Comparison of ENCODE assay signal across 19 cellular contexts in the genomic region with DNA sequence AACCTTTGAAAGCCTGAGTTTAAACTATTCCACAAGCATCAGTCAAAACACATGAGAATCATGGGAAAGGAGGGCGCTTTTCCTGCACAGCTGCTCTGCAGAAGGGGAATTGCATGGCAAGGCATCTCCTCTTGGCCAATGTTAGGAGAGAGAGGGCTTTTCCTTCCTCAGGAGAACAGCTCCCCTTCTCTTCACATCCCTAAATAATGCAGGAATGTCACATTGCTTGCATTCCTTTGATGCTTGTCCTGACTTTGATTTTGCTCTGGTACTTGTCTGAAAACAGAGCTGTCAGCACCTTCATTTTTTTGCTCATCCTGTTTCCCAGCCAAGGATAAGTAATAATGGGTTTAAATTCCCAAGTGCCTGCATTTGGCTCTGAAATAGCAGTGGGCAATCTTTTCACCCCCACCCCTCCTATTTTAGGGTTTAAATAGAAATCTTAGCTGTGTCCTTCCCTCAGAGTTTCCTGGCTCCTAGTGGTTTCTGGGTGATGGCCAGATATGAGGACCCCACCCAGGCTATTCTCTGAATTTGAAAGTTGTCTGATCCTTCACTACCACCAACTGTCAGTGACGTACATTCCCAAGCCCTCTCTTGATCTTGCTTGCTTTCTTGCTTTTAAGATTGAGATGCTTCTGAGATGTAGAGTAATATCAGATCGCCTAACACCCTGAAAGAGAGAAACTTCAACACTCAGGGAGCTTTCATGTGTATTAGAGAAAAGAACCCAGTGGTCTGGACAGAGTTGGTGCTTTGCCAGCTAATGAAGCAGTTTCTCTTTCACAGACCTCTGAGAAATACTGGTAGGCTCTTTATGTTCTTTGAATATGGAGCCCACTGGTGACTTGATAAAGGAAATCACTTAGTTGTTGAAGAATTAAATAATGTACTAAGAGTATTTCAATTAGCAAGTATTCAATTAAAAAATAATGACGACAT.
A peak's percentile ranks its signal among the peaks of the same experiment; 100 is the strongest.
DNase-seq lines count a peak whose midpoint lies in the region; ATAC-seq and TF ChIP-seq lines count a peak whose summit lies in the region.
"Had no signal": no experiment of that assay in that cellular context is flagged by ENCODE, and none has a peak within 500 bp of the region (broad histone marks: within the 10 kb centered on the region; RNA-seq: fewer than 3 reads in every experiment).

No MANE protein-coding gene starts in this region.

- POLR2A ChIA-PET in IMR-90 (lab: Charles Lee; ENCODE audit: unreplicated experiment), result interaction anchor here (0.5 kb wide), 1 partner anchor 29 kb away, joined by 3 read pairs; no protein-coding TSS in a partner anchor

- H4K91ac ChIP-seq in IMR-90 (ENCODE audit: insufficient read depth, low read depth, low read length), result no peak overlapping the region

- no peak overlapping the region for H2AFZ ChIP-seq in IMR-90 (replicated peaks; ENCODE audit: low read length, poor library complexity)

- no peak for TF ChIP-seq EP300 in stomach (IDR thresholded peaks at IDR 0.05)

- H3K18ac ChIP-seq in IMR-90 (ENCODE audit: low read depth, low read length), result no peak overlapping the region

- intact Hi-C loops in IMR-90 (cut with micrococcal nuclease), result no loop called here
- intact Hi-C loops in stomach (cut with DNase I; ENCODE audit: low total_unique reads), result no loop called here
- intact Hi-C loops in natural killer cell (cut with micrococcal nuclease), result no loop called here

- no peak overlapping the region for H3K27ac Mint-ChIP-seq in natural killer cell
- H3K27ac Mint-ChIP-seq: activated CD8-positive, alpha-beta T cell treated with anti-CD3 and anti-CD28 coated beads for 36 hours; type B pancreatic cell had no signal

- H3K9me3 ChIP-seq in IMR-90 (ENCODE audit: control insufficient read depth, insufficient read depth, low read length) (no peaks in the 10 kb centered on the region), stomach (no peaks in the 10 kb centered on the region)
- H3K9me3 ChIP-seq: esophagus squamous epithelium, neutrophil had no signal

- TF ChIP-seq RAD21 in IMR-90 (IDR thresholded peaks at IDR 0.05; ENCODE audit: low read length), result no peak

- H3K56ac ChIP-seq in IMR-90 (ENCODE audit: extremely low read depth, insufficient read depth, low read length), result no peak overlapping the region

- H2BK120ac ChIP-seq in IMR-90 (ENCODE audit: low read depth, low read length), result no peak overlapping the region

- ATAC-seq in IMR-90 (ENCODE audit: low read depth) (peak; percentile 32; the same call in 1 of the 2 replicates), natural killer cell (no peak)
- ATAC-seq: activated CD8-positive, alpha-beta T cell treated with anti-CD3 and anti-CD28 coated beads for 36 hours; GM12878 had no signal

- CTCF ChIA-PET in IMR-90 (lab: Yijun Ruan, JAX), result interaction anchor here (1.2 kb wide), 1 partner anchor 28 kb away, joined by 3 read pairs; no protein-coding TSS in a partner anchor

- H2BK15ac ChIP-seq in IMR-90 (ENCODE audit: low read depth, low read length), result no peak overlapping the region

- no peak overlapping the region for H3K27ac ChIP-seq in IMR-90 (ENCODE audit: insufficient read depth, low read length)
- peak overlapping the region in 2 of 5 donors; percentile 34 to 39 for H3K27ac ChIP-seq in stomach
- H3K27ac ChIP-seq: neutrophil had no signal

- TF ChIP-seq CTCF in IMR-90 (conservative IDR thresholded peaks at IDR 0.05; ENCODE audit: low read depth, low read length) (no peak), stomach (IDR thresholded peaks at IDR 0.05) (no peak), natural killer cell (IDR thresholded peaks at IDR 0.05) (no peak)

- H3K4me2 ChIP-seq in IMR-90 (ENCODE audit: low read depth, low read length), result no peak overlapping the region

- no peaks in the 10 kb centered on the region for H3K36me3 Mint-ChIP-seq in natural killer cell
- H3K36me3 Mint-ChIP-seq: type B pancreatic cell had no signal

- BruUV-seq in IMR-90 (replicated peaks; lab: Mats Ljungman, UMichigan), result no TSS peak

- H3K4me3 ChIP-seq in IMR-90 (ENCODE audit: insufficient read depth, low read depth, low read length), result no peak overlapping the region
- H3K4me3 ChIP-seq in stomach, result no peak overlapping the region
- H3K4me3 ChIP-seq: esophagus squamous epithelium, GM12878 had no signal

- DNase-seq in AG08396 (ENCODE audit: low spot score) (peak; percentile 5), IMR-90 (no peak), epidermal melanocyte (ENCODE audit: insufficient read length, low spot score) (peak; percentile 34), medulla oblongata (ENCODE audit: extremely low spot score) (peak; percentile 21), stomach (no peak), natural killer cell (no peak), NCI-H446 treated with DMSO at 0.1 percent for 48 hours (lab: John Stamatoyannopoulos, UW) (no peak), NCI-H345 treated with DMSO at 0.1 percent for 48 hours (lab: John Stamatoyannopoulos, UW; ENCODE audit: unreplicated experiment) (no peak)
- DNase-seq: ACHN; activated CD8-positive, alpha-beta T cell treated with anti-CD3 and anti-CD28 coated beads for 36 hours; activated effector memory CD4-positive, alpha-beta T cell treated with anti-CD3 and anti-CD28 coated beads, Interleukin-2, amount 50 U/mL, for 16 hours; esophagus squamous epithelium; GOT3; stimulated activated CD4-positive, alpha-beta T cell treated with anti-CD3 and anti-CD28 coated beads, Interleukin-12 subunit alpha, Interleukin-12 subunit beta, amount 100 ng/mL, for 4 hours; T1000 had no signal

- no peak overlapping the region for H2BK5ac ChIP-seq in IMR-90 (ENCODE audit: low read depth, low read length, poor library complexity, severe bottlenecking)

- no peak overlapping the region for H3K9ac ChIP-seq in IMR-90 (ENCODE audit: low read depth, low read length)

- no peak overlapping the region for H2AK5ac ChIP-seq in IMR-90 (ENCODE audit: low read depth, low read length)

- no peaks in the 10 kb centered on the region for H3K4me1 ChIP-seq in IMR-90 (ENCODE audit: control insufficient read depth, insufficient read depth, low read length)
- peaks cover 0 to 18% (median 4%) of the 10 kb centered on the region in 4 donors for H3K4me1 ChIP-seq in stomach

- no peaks in the 10 kb centered on the region for H4K20me1 ChIP-seq in IMR-90 (ENCODE audit: insufficient read depth, low read length)

- in situ Hi-C loops in IMR-90 (cut with MboI; ENCODE audit: low sequenced_read_pairs), result no loop called here

- H3K14ac ChIP-seq in IMR-90 (replicated peaks; ENCODE audit: low read depth, low read length), result no peak overlapping the region

- H3K27me3 ChIP-seq in IMR-90 (ENCODE audit: control insufficient read depth, insufficient read depth, low read length) (no peaks in the 10 kb centered on the region; the same call in 1 of the 2 replicates), stomach (no peaks in the 10 kb centered on the region)
- H3K27me3 ChIP-seq: esophagus squamous epithelium, neutrophil had no signal

- H4K8ac ChIP-seq in IMR-90 (ENCODE audit: low read depth in 2 of 2, low read length in 2 of 2), result no peak overlapping the region

- H4K5ac ChIP-seq in IMR-90 (ENCODE audit: low read depth, low read length), result no peak overlapping the region

- no peaks in the 10 kb centered on the region for H3K36me3 ChIP-seq in IMR-90 (ENCODE audit: control insufficient read depth, insufficient read depth, low read length)
- no peaks in the 10 kb centered on the region for H3K36me3 ChIP-seq in stomach
- H3K36me3 ChIP-seq: esophagus squamous epithelium, neutrophil had no signal

- H2BK20ac ChIP-seq in IMR-90 (ENCODE audit: low read depth, low read length), result no peak overlapping the region

- no peaks in the 10 kb centered on the region for H3K4me1 Mint-ChIP-seq in natural killer cell
- H3K4me1 Mint-ChIP-seq: central memory CD8-positive, alpha-beta T cell had no signal

- H3K4me3 Mint-ChIP-seq in natural killer cell, result no peak overlapping the region
- H3K4me3 Mint-ChIP-seq: activated CD8-positive, alpha-beta T cell treated with anti-CD3 and anti-CD28 coated beads for 36 hours; central memory CD8-positive, alpha-beta T cell; type B pancreatic cell had no signal

- H3K9me1 ChIP-seq in IMR-90 (ENCODE audit: insufficient read depth, low read length), result no peaks in the 10 kb centered on the region

- H2AK9ac ChIP-seq in IMR-90 (replicated peaks; ENCODE audit: low read depth, low read length, poor library complexity), result no peak overlapping the region

- H3K4ac ChIP-seq in IMR-90 (ENCODE audit: low read depth, low read length), result no peak overlapping the region

- dilution Hi-C loops in IMR-90 (cut with HindIII; ENCODE audit: low sequenced_read_pairs, unreplicated experiment), result no loop called here

- H3K79me1 ChIP-seq in IMR-90 (ENCODE audit: low read depth in 1 of 2, low read length in 2 of 2), result no peaks in the 10 kb centered on the region

- no CpG with 5 or more reads among the region's 4 CpGs for WGBS in IMR-90 (ENCODE audit: extremely low coverage in 2 of 2, insufficient read length in 1 of 2), 2 experiments
- 54 to 63% (median 56%) methylated on average over 4 of the region's 4 CpGs for WGBS in stomach, 5 donors

- no peaks in the 10 kb centered on the region for H3K9me3 Mint-ChIP-seq in natural killer cell
- H3K9me3 Mint-ChIP-seq: activated CD8-positive, alpha-beta T cell treated with anti-CD3 and anti-CD28 coated beads for 36 hours; central memory CD8-positive, alpha-beta T cell; type B pancreatic cell had no signal

- peaks cover 6 to 42% of the 10 kb centered on the region in 2 donors for H3K27me3 Mint-ChIP-seq in natural killer cell (ENCODE audit: low read depth in 2 of 2)
- H3K27me3 Mint-ChIP-seq: type B pancreatic cell had no signal

- TF ChIP-seq POLR2A in IMR-90 (IDR thresholded peaks at IDR 0.05; ENCODE audit: low read depth, low read length), result no peak
- no peak for TF ChIP-seq POLR2A in stomach (IDR thresholded peaks at IDR 0.05)

- H3K23ac ChIP-seq in IMR-90 (ENCODE audit: low read depth, low read length), result no peak overlapping the region

TF ChIP-seq in IMR-90, 13 proteins besides CTCF, POLR2A, EP300 and RAD21 (continues in another document):
- TF ChIP-seq MXI1 (IDR thresholded peaks at IDR 0.05; ENCODE audit: borderline replicate concordance, low read depth, low read length), result no peak
- no peak for TF ChIP-seq NFE2L2 (IDR thresholded peaks at IDR 0.05; ENCODE audit: low read depth, low read length)
- no peak for TF ChIP-seq FOS (IDR thresholded peaks at IDR 0.05; ENCODE audit: low read depth, low read length)
- TF ChIP-seq, protein P1, sequence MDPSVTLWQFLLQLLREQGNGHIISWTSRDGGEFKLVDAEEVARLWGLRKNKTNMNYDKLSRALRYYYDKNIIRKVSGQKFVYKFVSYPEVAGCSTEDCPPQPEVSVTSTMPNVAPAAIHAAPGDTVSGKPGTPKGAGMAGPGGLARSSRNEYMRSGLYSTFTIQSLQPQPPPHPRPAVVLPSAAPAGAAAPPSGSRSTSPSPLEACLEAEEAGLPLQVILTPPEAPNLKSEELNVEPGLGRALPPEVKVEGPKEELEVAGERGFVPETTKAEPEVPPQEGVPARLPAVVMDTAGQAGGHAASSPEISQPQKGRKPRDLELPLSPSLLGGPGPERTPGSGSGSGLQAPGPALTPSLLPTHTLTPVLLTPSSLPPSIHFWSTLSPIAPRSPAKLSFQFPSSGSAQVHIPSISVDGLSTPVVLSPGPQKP (IDR thresholded peaks at IDR 0.05; ENCODE audit: borderline replicate concordance, low read depth, low read length), result no peak
- TF ChIP-seq BHLHE40 (IDR thresholded peaks at IDR 0.05; ENCODE audit: low read depth, low read length), result no peak
- no peak for TF ChIP-seq RCOR1 (IDR thresholded peaks at IDR 0.05; ENCODE audit: insufficient replicate concordance, low read length)

Comparison
In these comparisons a context has a peak if more than half of its experiments do, and no peak if none do; other contexts are left out.
1. DNase-seq: peak in AG08396 (single experiment), epidermal melanocyte (single experiment) and medulla oblongata (single experiment); none in IMR-90 (single experiment), stomach (single experiment), natural killer cell (single experiment), NCI-H446 treated with DMSO at 0.1 percent for 48 hours (single experiment) and NCI-H345 treated with DMSO at 0.1 percent for 48 hours (single experiment).